Comparison of ENCODE assay signal across 33 cellular contexts in the genomic region with DNA sequence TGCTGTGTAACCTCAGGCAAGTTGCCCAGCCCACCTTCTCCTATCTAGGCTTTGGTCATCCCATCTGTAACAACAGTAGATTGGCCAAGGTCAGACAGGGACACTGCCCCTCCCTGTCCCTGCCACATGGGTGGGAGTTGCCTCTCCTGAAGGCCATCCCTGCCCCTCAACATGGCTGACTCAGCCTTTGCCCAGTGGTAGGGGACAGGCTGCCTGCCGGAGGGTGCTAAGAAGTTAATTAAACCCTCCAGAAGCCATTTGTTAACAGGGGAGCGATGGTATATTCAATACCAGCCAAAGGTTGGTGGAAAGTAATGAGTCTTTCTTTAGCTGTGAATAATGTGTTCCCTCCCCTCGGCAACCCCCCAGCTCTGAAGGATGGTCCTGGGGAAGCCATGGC.
"Had no signal": no experiment of that assay in that cellular context is flagged by ENCODE, and none has a peak within 500 bp of the region (broad histone marks: within the 10 kb centered on the region; RNA-seq: fewer than 3 reads in every experiment).

No MANE protein-coding gene starts in this region.

- DNase-seq: activated B cell treated with CpG ODN at 0.5 μM for 24 hours; activated CD4-positive, alpha-beta memory T cell treated with anti-CD3 and anti-CD28 coated beads for 36 hours; activated CD4-positive, alpha-beta T cell treated with anti-CD3 and anti-CD28 coated beads for 4 hours; activated CD4-positive, alpha-beta T cell treated with anti-CD3 and anti-CD28 coated beads, Interleukin-2, amount 50 U/mL, for 1 hour; activated CD4-positive, CD25-positive, alpha-beta regulatory T cell treated with anti-CD3 and anti-CD28 coated beads, Interleukin-2, amount 50 U/mL, for 72 hours; activated CD8-positive, alpha-beta memory T cell treated with anti-CD3 and anti-CD28 coated beads for 24 hours; activated CD8-positive, alpha-beta memory T cell treated with anti-CD3 and anti-CD28 coated beads, Interleukin-2, amount 10 ng/mL, durations not matched to agents 7 days and 5 days; activated CD8-positive, alpha-beta memory T cell treated with anti-CD3 and anti-CD28 coated beads, Interleukin-2, amount 50 U/mL, for 48 hours; activated gamma-delta T cell; activated naive CD4-positive, alpha-beta T cell treated with Interleukin-2 at 50 U/mL for 16 hours; activated naive CD8-positive, alpha-beta T cell treated with anti-CD3 and anti-CD28 coated beads, Interleukin-2, amount 10 ng/mL, durations not matched to agents 7 days and 5 days; amygdala; brain microvascular endothelial cell; MM.1S; MV-4-11; NCI-H1092; NCI-H1436 treated with DMSO at 0.1 percent for 48 hours; NCI-H1694 treated with DMSO at 0.1 percent for 48 hours; NCI-H2029; NCI-H345; NCI-H524 treated with DMSO at 0.1 percent for 48 hours; PC-9; SJCRH30 had no signal

- ATAC-seq: activated CD8-positive, alpha-beta memory T cell treated with anti-CD3 and anti-CD28 coated beads, Interleukin-2, amount 10 ng/mL, durations not matched to agents 7 days and 5 days; Right ventricle myocardium inferior had no signal

- H3K36me3 ChIP-seq: brain microvascular endothelial cell, SJCRH30 had no signal

- H3K4me3 Mint-ChIP-seq: activated B cell treated with CpG ODN at 0.5 μM for 24 hours; activated CD4-positive, alpha-beta memory T cell treated with anti-CD3 and anti-CD28 coated beads for 36 hours; activated CD8-positive, alpha-beta memory T cell treated with anti-CD3 and anti-CD28 coated beads, Interleukin-2, amount 10 ng/mL, durations not matched to agents 7 days and 5 days; activated naive CD4-positive, alpha-beta T cell treated with anti-CD3 and anti-CD28 coated beads, Interleukin-2, amount 50 U/mL, for 24 hours; activated naive CD8-positive, alpha-beta T cell treated with anti-CD3 and anti-CD28 coated beads, Interleukin-2, amount 10 ng/mL, durations not matched to agents 7 days and 5 days; central memory CD8-positive, alpha-beta T cell; T-helper 1 cell treated with Interleukin-12 subunit alpha and Interleukin-12 subunit beta and Interleukin-4 antibody, amounts not matched to agents 30 μg/mL and 1 μg/mL, for 36 hours; T-helper 2 cell treated with Interferon-gamma antibody and Interleukin-4, amounts not matched to agents 5 μg/mL and 100 μg/mL, for 36 hours had no signal

- H3K9ac ChIP-seq: KMS-11 had no signal

- H3K4me1 Mint-ChIP-seq: activated B cell treated with CpG ODN at 0.5 μM for 24 hours; activated naive CD4-positive, alpha-beta T cell treated with anti-CD3 and anti-CD28 coated beads, Interleukin-2, amount 50 U/mL, for 24 hours; activated naive CD8-positive, alpha-beta T cell treated with anti-CD3 and anti-CD28 coated beads, Interleukin-2, amount 10 ng/mL, durations not matched to agents 7 days and 5 days; central memory CD8-positive, alpha-beta T cell had no signal

- H3K27ac Mint-ChIP-seq: activated B cell treated with CpG ODN at 0.5 μM for 24 hours; activated CD4-positive, alpha-beta memory T cell treated with anti-CD3 and anti-CD28 coated beads for 36 hours; activated CD8-positive, alpha-beta memory T cell treated with anti-CD3 and anti-CD28 coated beads, Interleukin-2, amount 10 ng/mL, durations not matched to agents 7 days and 5 days; activated naive CD4-positive, alpha-beta T cell treated with anti-CD3 and anti-CD28 coated beads, Interleukin-2, amount 50 U/mL, for 24 hours; activated naive CD8-positive, alpha-beta T cell treated with anti-CD3 and anti-CD28 coated beads, Interleukin-2, amount 10 ng/mL, durations not matched to agents 7 days and 5 days; T-helper 1 cell treated with Interleukin-12 subunit alpha and Interleukin-12 subunit beta and Interleukin-4 antibody, amounts not matched to agents 30 μg/mL and 1 μg/mL, for 36 hours; T-helper 2 cell treated with Interferon-gamma antibody and Interleukin-4, amounts not matched to agents 5 μg/mL and 100 μg/mL, for 36 hours had no signal

- FAIRE-seq: astrocyte, RCC 7860 had no signal

- H3K4me3 ChIP-seq: PC-9, SJCRH30, SK-N-MC had no signal

- H3K9me3 Mint-ChIP-seq: activated B cell treated with CpG ODN at 0.5 μM for 24 hours; activated CD4-positive, alpha-beta memory T cell treated with anti-CD3 and anti-CD28 coated beads for 36 hours; activated naive CD4-positive, alpha-beta T cell treated with anti-CD3 and anti-CD28 coated beads, Interleukin-2, amount 50 U/mL, for 24 hours; activated naive CD8-positive, alpha-beta T cell treated with anti-CD3 and anti-CD28 coated beads, Interleukin-2, amount 10 ng/mL, durations not matched to agents 7 days and 5 days; central memory CD8-positive, alpha-beta T cell; T-helper 1 cell treated with Interleukin-12 subunit alpha and Interleukin-12 subunit beta and Interleukin-4 antibody, amounts not matched to agents 30 μg/mL and 1 μg/mL, for 36 hours; T-helper 2 cell treated with Interferon-gamma antibody and Interleukin-4, amounts not matched to agents 5 μg/mL and 100 μg/mL, for 36 hours had no signal

- H3K4me1 ChIP-seq: SJCRH30 had no signal

- H3K4me2 ChIP-seq: KMS-11, PC-9 had no signal

- H2AFZ ChIP-seq: PC-9 had no signal

- H3K27ac ChIP-seq: brain microvascular endothelial cell, KMS-11, PC-9, RWPE1, SJCRH30, SK-N-MC had no signal

- H3K36me3 Mint-ChIP-seq: activated CD4-positive, alpha-beta memory T cell treated with anti-CD3 and anti-CD28 coated beads for 36 hours; activated CD8-positive, alpha-beta memory T cell treated with anti-CD3 and anti-CD28 coated beads, Interleukin-2, amount 10 ng/mL, durations not matched to agents 7 days and 5 days; activated naive CD4-positive, alpha-beta T cell treated with anti-CD3 and anti-CD28 coated beads, Interleukin-2, amount 50 U/mL, for 24 hours; activated naive CD8-positive, alpha-beta T cell treated with anti-CD3 and anti-CD28 coated beads, Interleukin-2, amount 10 ng/mL, durations not matched to agents 7 days and 5 days had no signal

- H3K9me3 ChIP-seq: SJCRH30 had no signal

- H3K27me3 Mint-ChIP-seq: activated CD8-positive, alpha-beta memory T cell treated with anti-CD3 and anti-CD28 coated beads, Interleukin-2, amount 10 ng/mL, durations not matched to agents 7 days and 5 days; activated naive CD4-positive, alpha-beta T cell treated with anti-CD3 and anti-CD28 coated beads, Interleukin-2, amount 50 U/mL, for 24 hours had no signal
